21 cellular contexts compared by ENCODE assay signal in the genomic region with DNA sequence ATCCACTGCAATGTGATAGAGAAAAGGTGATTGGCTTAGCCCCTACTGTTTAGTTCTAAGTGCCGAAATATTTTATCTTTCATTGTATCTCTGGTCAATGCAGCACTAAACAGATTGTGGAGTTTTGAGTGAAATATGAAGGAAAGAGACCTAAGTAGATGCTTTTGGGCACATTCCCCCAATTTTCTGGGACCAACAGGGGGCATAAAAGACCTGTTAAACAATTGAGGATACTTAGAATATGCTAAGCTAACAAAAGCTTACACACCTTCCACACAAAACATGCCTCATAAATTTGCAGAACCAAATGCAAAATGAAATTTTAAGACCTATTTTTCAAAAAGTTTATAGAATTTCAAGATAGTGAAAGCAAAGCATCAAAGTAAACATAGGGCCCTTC.
DNase-seq lines count a peak whose midpoint lies in the region; FAIRE-seq and TF ChIP-seq lines count a peak whose summit lies in the region.
"Had no signal": no experiment of that assay in that cellular context is flagged by ENCODE, and none has a peak within 500 bp of the region (broad histone marks: within the 10 kb centered on the region; RNA-seq: fewer than 3 reads in every experiment).

No MANE protein-coding gene starts in this region.

- no peak overlapping the region for H3K9ac ChIP-seq in mammary epithelial cell (ENCODE audit: insufficient read depth, low read length)
- no peak overlapping the region for H3K9ac ChIP-seq in neural progenitor cell

- H3K4me3 Mint-ChIP-seq in neural progenitor cell: no peak overlapping the region
- H3K4me3 Mint-ChIP-seq: CD4-positive, alpha-beta T cell had no signal

- no peak overlapping the region for H3K27ac Mint-ChIP-seq in neural progenitor cell
- H3K27ac Mint-ChIP-seq: CD4-positive, alpha-beta T cell had no signal

- DNase-seq in mammary epithelial cell: no peak
- no peak for DNase-seq in breast epithelium (ENCODE audit: low spot score in 2 of 2)
- peak; percentile 20 for DNase-seq in HT-29 (ENCODE audit: low spot score)
- DNase-seq in OCI-M1 (lab: John Stamatoyannopoulos, UW): peak; percentile 25
- DNase-seq in neural progenitor cell (ENCODE audit: low spot score): no peak
- no peak for DNase-seq in T-helper 9 cell
- DNase-seq in GM19239 (ENCODE audit: insufficient read length, low spot score): no peak
- no peak for DNase-seq in dermis blood vessel endothelial cell
- DNase-seq: ACHN; AML-193; Caco-2; CD4-positive, alpha-beta T cell; DND-41; EL; GOT3; H7; KG1 had no signal

- no peaks in the 10 kb centered on the region for H3K27me3 Mint-ChIP-seq in neural progenitor cell (ENCODE audit: insufficient read depth, low read depth)
- H3K27me3 Mint-ChIP-seq: CD4-positive, alpha-beta T cell had no signal

- H3K9me3 ChIP-seq in mammary epithelial cell (replicated peaks; ENCODE audit: insufficient read depth, low read length) (no peaks in the 10 kb centered on the region), breast epithelium (no peaks in the 10 kb centered on the region), neural progenitor cell (ENCODE audit: low read depth) (no peaks in the 10 kb centered on the region)
- H3K9me3 ChIP-seq: Caco-2 had no signal

- no peaks in the 10 kb centered on the region for H3K79me2 ChIP-seq in mammary epithelial cell (ENCODE audit: insufficient read depth, low read length)
- no peaks in the 10 kb centered on the region for H3K79me2 ChIP-seq in neural progenitor cell (ENCODE audit: low read depth)

- dilution Hi-C loops in mammary epithelial cell (cut with HindIII; ENCODE audit: low sequenced_read_pairs): no loop called here

- no peak for FAIRE-seq in GM19239 (lab: Jason Lieb, UNC)
- FAIRE-seq: A204.1, D721Med, GM12878 had no signal

- H4K20me1 ChIP-seq in mammary epithelial cell (ENCODE audit: insufficient read depth, low read length): no peaks in the 10 kb centered on the region
- no peaks in the 10 kb centered on the region for H4K20me1 ChIP-seq in neural progenitor cell (ENCODE audit: low read depth)

- H3K36me3 Mint-ChIP-seq in neural progenitor cell: no peaks in the 10 kb centered on the region

- in situ Hi-C loops in mammary epithelial cell (cut with MboI; ENCODE audit: low sequenced_read_pairs in 2 of 2): no loop called here

- no peaks in the 10 kb centered on the region for H3K36me3 ChIP-seq in mammary epithelial cell (ENCODE audit: insufficient read depth, low read length)
- no peaks in the 10 kb centered on the region for H3K36me3 ChIP-seq in breast epithelium
- no peaks in the 10 kb centered on the region for H3K36me3 ChIP-seq in neural progenitor cell

- no peak overlapping the region for H2AFZ ChIP-seq in mammary epithelial cell (ENCODE audit: low read depth, low read length)
- no peak overlapping the region for H2AFZ ChIP-seq in neural progenitor cell (replicated peaks)

- no peak overlapping the region for H3K4me3 ChIP-seq in mammary epithelial cell (replicated peaks in 1 of 3; ENCODE audit: insufficient read depth in 1 of 3, low read depth in 2 of 3, low read length in 3 of 3)
- no peak overlapping the region for H3K4me3 ChIP-seq in breast epithelium
- H3K4me3 ChIP-seq in neural progenitor cell: no peak overlapping the region
- H3K4me3 ChIP-seq: GM12878 had no signal

- H3K27ac ChIP-seq in mammary epithelial cell (ENCODE audit: insufficient read depth, low read depth, low read length) (no peak overlapping the region), breast epithelium (no peak overlapping the region), neural progenitor cell (no peak overlapping the region)
- H3K27ac ChIP-seq: C4-2B had no signal

- H3K9me3 Mint-ChIP-seq in neural progenitor cell: no peaks in the 10 kb centered on the region

- no peak overlapping the region for H3K4me2 ChIP-seq in mammary epithelial cell (ENCODE audit: insufficient read depth, low read depth, low read length)
- no peak overlapping the region for H3K4me2 ChIP-seq in neural progenitor cell

- CTCF ChIA-PET in mammary epithelial cell (lab: Charles Lee; ENCODE audit: low non-redundant PET): no interaction called here

- 86% methylated on average over 1 of the region's 1 CpG for WGBS in mammary epithelial cell (ENCODE audit: low coverage, missing lambda C conversion rate)

- TF ChIP-seq CTCF in mammary epithelial cell (conservative IDR thresholded peaks at IDR 0.05 in 1 of 2, IDR thresholded peaks at IDR 0.05 in 1 of 2; ENCODE audit: extremely low read depth in 1 of 2, insufficient read depth in 1 of 2, low read depth in 1 of 2, low read length in 2 of 2): peak; percentile 6 to 33
- TF ChIP-seq CTCF in breast epithelium (IDR thresholded peaks at IDR 0.05): no peak
- TF ChIP-seq CTCF in neural progenitor cell (IDR thresholded peaks at IDR 0.05): peak; percentile 7

- no peaks in the 10 kb centered on the region for H3K4me1 Mint-ChIP-seq in neural progenitor cell

- H3K4me1 ChIP-seq in mammary epithelial cell (ENCODE audit: insufficient read depth, low read length) (no peaks in the 10 kb centered on the region), breast epithelium (no peaks in the 10 kb centered on the region), neural progenitor cell (peaks cover 9% of the 10 kb centered on the region)
- H3K4me1 ChIP-seq: Caco-2 had no signal

- TF ChIP-seq POLR2A in breast epithelium (IDR thresholded peaks at IDR 0.05): no peak

- intact Hi-C loops in mammary epithelial cell (cut with micrococcal nuclease): loop anchor here (1.0 kb wide), 1 partner anchor 177 kb away; no protein-coding TSS in a partner anchor
- intact Hi-C loops in breast epithelium (cut with DNase I; ENCODE audit: low total_unique reads): no loop called here

- H3F3A ChIP-seq in neural progenitor cell (ENCODE audit: low read depth): no peaks in the 10 kb centered on the region

- no TSS peak for BruUV-seq in mammary epithelial cell (replicated peaks; lab: Mats Ljungman, UMichigan)

- H3K27me3 ChIP-seq in mammary epithelial cell (ENCODE audit: insufficient read depth, low read length): no peaks in the 10 kb centered on the region
- no peaks in the 10 kb centered on the region for H3K27me3 ChIP-seq in breast epithelium
- no peaks in the 10 kb centered on the region for H3K27me3 ChIP-seq in neural progenitor cell

Comparison
In these comparisons a context has a peak if more than half of its experiments do, and no peak if none do; other contexts are left out.
1. CTCF ChIP-seq: peak in mammary epithelial cell (2 of 2) and neural progenitor cell (single experiment); none in breast epithelium (0 of 3).
2. DNase-seq: peak in HT-29 (single experiment) and OCI-M1 (single experiment); none in mammary epithelial cell (single experiment), breast epithelium (0 of 2), neural progenitor cell (single experiment), T-helper 9 cell (single experiment), GM19239 (single experiment) and dermis blood vessel endothelial cell (single experiment).